In genomic region chr14:51023964-51024363, GRCh38 we compare ENCODE assay signal across 17 cellular contexts.
A peak's percentile ranks its signal among the peaks of the same experiment; 100 is the strongest.
DNase-seq lines count a peak whose midpoint lies in the region; ATAC-seq and TF ChIP-seq lines count a peak whose summit lies in the region.
"Had no signal": no experiment of that assay in that cellular context is flagged by ENCODE, and none has a peak within 500 bp of the region (broad histone marks: within the 10 kb centered on the region; RNA-seq: fewer than 3 reads in every experiment).

No MANE protein-coding gene starts in this region.

- no peaks in the 10 kb centered on the region for H3K27me3 ChIP-seq in adipocyte (replicated peaks; ENCODE audit: control insufficient read depth, insufficient read depth, low read length)
- H3K27me3 ChIP-seq: Peyer's patch had no signal

- H3K9me3 ChIP-seq in adipocyte (ENCODE audit: control insufficient read depth, low read length): no peaks in the 10 kb centered on the region
- H3K9me3 ChIP-seq: A549, Peyer's patch had no signal

- peak overlapping the region; percentile 80 for H3K4me3 Mint-ChIP-seq in neural crest cell
- H3K4me3 Mint-ChIP-seq: activated CD8-positive, alpha-beta T cell treated with anti-CD3 and anti-CD28 coated beads for 36 hours; IgD-negative memory B cell; stimulated activated naive B cell treated with anti-CD40 and anti-IgM and Interleukin-4, amounts not matched to agents 10 μg/mL and 1 μg/mL and 100 μg/mL, for 72 hours had no signal

- H3K36me3 Mint-ChIP-seq in neural crest cell (ENCODE audit: low read depth): peaks cover 7% of the 10 kb centered on the region
- H3K36me3 Mint-ChIP-seq: stimulated activated naive B cell treated with anti-CD40 and anti-IgM and Interleukin-4, amounts not matched to agents 10 μg/mL and 1 μg/mL and 100 μg/mL, for 72 hours had no signal

- peaks cover 77% of the 10 kb centered on the region for H3K4me1 Mint-ChIP-seq in neural crest cell
- H3K4me1 Mint-ChIP-seq: stimulated activated naive B cell treated with anti-CD40 and anti-IgM and Interleukin-4, amounts not matched to agents 10 μg/mL and 1 μg/mL and 100 μg/mL, for 72 hours had no signal

- DNase-seq in AG20443 (ENCODE audit: low spot score) (peak; percentile 38), adipocyte (ENCODE audit: low read depth) (peak; percentile 59), globus pallidus (ENCODE audit: low spot score) (peak; percentile 92), neural crest cell (ENCODE audit: low read depth, low spot score) (no peak), GM13976 (ENCODE audit: low spot score) (no peak), NCI-H526 treated with DMSO at 0.1 percent for 48 hours (lab: John Stamatoyannopoulos, UW) (no peak)
- DNase-seq: activated CD8-positive, alpha-beta T cell treated with anti-CD3 and anti-CD28 coated beads for 36 hours; occipital lobe; Peyer's patch; small intestine; stimulated activated naive B cell treated with anti-CD40 and anti-IgM and Interleukin-4, amounts not matched to agents 10 μg/mL and 1 μg/mL and 100 μg/mL, for 72 hours; SW 1271 had no signal

- H3K27ac Mint-ChIP-seq in neural crest cell (ENCODE audit: unreplicated experiment): peak overlapping the region; percentile 94
- H3K27ac Mint-ChIP-seq: activated CD8-positive, alpha-beta T cell treated with anti-CD3 and anti-CD28 coated beads for 36 hours; stimulated activated naive B cell treated with anti-CD40 and anti-IgM and Interleukin-4, amounts not matched to agents 10 μg/mL and 1 μg/mL and 100 μg/mL, for 72 hours had no signal

- no peaks in the 10 kb centered on the region for H3K27me3 Mint-ChIP-seq in neural crest cell (ENCODE audit: low read depth)

- no peak overlapping the region for H3K4me3 ChIP-seq in adipocyte (ENCODE audit: low read length)
- H3K4me3 ChIP-seq: A549, lung, Peyer's patch had no signal

- in situ Hi-C loops in GM13976 (cut with MboI; ENCODE audit: low sequenced_read_pairs, unreplicated experiment): no loop called here

- ATAC-seq in GM21381 (IDR thresholded peaks at IDR 0.05; ENCODE audit: unreplicated experiment): no peak
- no peak for ATAC-seq in HG02623 (IDR thresholded peaks at IDR 0.05; ENCODE audit: unreplicated experiment)
- ATAC-seq: A549; activated CD8-positive, alpha-beta T cell treated with anti-CD3 and anti-CD28 coated beads for 36 hours; stimulated activated naive B cell treated with anti-CD40 and anti-IgM and Interleukin-4, amounts not matched to agents 10 μg/mL and 1 μg/mL and 100 μg/mL, for 72 hours had no signal

- peaks cover 32% of the 10 kb centered on the region for H3K4me1 ChIP-seq in adipocyte (ENCODE audit: control insufficient read depth, insufficient read depth, low read length)
- H3K4me1 ChIP-seq: A549, Peyer's patch had no signal

- no peak overlapping the region for H3K9ac ChIP-seq in adipocyte (ENCODE audit: low read length)

- H3K9me3 Mint-ChIP-seq in neural crest cell: no peaks in the 10 kb centered on the region
- H3K9me3 Mint-ChIP-seq: activated CD8-positive, alpha-beta T cell treated with anti-CD3 and anti-CD28 coated beads for 36 hours; IgD-negative memory B cell; stimulated activated naive B cell treated with anti-CD40 and anti-IgM and Interleukin-4, amounts not matched to agents 10 μg/mL and 1 μg/mL and 100 μg/mL, for 72 hours had no signal

- no peaks in the 10 kb centered on the region for H3K36me3 ChIP-seq in adipocyte (ENCODE audit: control insufficient read depth, insufficient read depth, low read length, severe bottlenecking)
- H3K36me3 ChIP-seq: Peyer's patch had no signal

- no peak for TF ChIP-seq CTCF in neural crest cell (conservative IDR thresholded peaks at IDR 0.05)
- no peak for TF ChIP-seq CTCF in GM13976 (IDR thresholded peaks at IDR 0.05; ENCODE audit: borderline replicate concordance, control extremely low read depth, extremely low read depth, insufficient read depth, missing control alignments)

Comparison
In these comparisons a context has a peak if more than half of its experiments do, and no peak if none do; other contexts are left out.
1. DNase-seq: peak in AG20443 (single experiment), adipocyte (single experiment) and globus pallidus (single experiment); none in neural crest cell (single experiment), GM13976 (single experiment) and NCI-H526 treated with DMSO at 0.1 percent for 48 hours (single experiment).